ENCODE assay signal across 13 cellular contexts in the genomic region with DNA sequence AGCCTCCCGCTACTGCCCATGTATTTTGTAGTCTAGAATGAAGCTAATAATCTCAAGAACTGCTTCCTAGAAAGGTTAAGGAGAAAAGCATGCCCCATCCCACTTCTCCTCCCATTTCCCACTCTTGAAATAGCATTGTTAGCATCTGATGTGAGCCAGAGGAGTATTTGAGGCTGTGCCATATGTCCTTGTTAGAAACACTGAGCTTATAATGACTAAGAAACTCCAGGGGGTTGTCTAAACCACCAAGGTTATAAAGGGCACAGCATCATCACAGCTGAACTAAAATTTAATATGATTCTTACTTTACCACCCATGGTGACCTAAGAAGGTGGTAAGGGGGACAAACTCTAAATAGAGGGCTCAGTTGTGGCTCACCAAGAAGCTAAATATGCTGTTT. TPM values are rescaled to one million over a fixed set of nuclear protein-coding genes. Genes with fewer than 3 reads are reported as not detected.
DNase-seq lines count a peak whose midpoint lies in the region; TF ChIP-seq lines count a peak whose summit lies in the region.
"Had no signal": no experiment of that assay in that cellular context is flagged by ENCODE, and none has a peak within 500 bp of the region (broad histone marks: within the 10 kb centered on the region; RNA-seq: fewer than 3 reads in every experiment).

No MANE protein-coding gene starts in this region.

- POLR2A ChIA-PET in AG04449 (lab: Yijun Ruan, JAX) = interaction anchor here (0.6 to 1.2 kb wide), 4 partner anchors 24 to 211 kb away, joined by 3 to 4 read pairs (median 3); a partner anchor contains a TSS

- H3K4me3 ChIP-seq in AG04449 (ENCODE audit: low read depth, low read length) (no peak overlapping the region), mesenchymal stem cell (ENCODE audit: insufficient read depth in 1 of 2, low read depth in 1 of 2, low read length in 2 of 2) (no peak overlapping the region), WERI-Rb-1 (ENCODE audit: low read depth, low read length) (no peak overlapping the region)
- no peak overlapping the region for H3K4me3 ChIP-seq in effector memory CD4-positive, alpha-beta T cell (ENCODE audit: insufficient read depth, low read depth, low read length, poor library complexity, severe bottlenecking)
- H3K4me3 ChIP-seq: transverse colon had no signal

- H4K8ac ChIP-seq in mesenchymal stem cell (ENCODE audit: low read length) = no peak overlapping the region

- no peak overlapping the region for H3K4me3 Mint-ChIP-seq in type B pancreatic cell
- H3K4me3 Mint-ChIP-seq: CD4-positive, alpha-beta memory T cell; dendritic cell treated with granulocyte-macrophage colony-stimulating factor and Interleukin-4, amounts not matched to agents 40 ng/mL and 50 ng/mL, for 4 days had no signal

- H3K23ac ChIP-seq in mesenchymal stem cell (ENCODE audit: low read length in 2 of 2) = no peak overlapping the region

- peaks cover 15% of the 10 kb centered on the region for H3K4me1 Mint-ChIP-seq in type B pancreatic cell (ENCODE audit: unreplicated experiment)
- H3K4me1 Mint-ChIP-seq: CD4-positive, alpha-beta memory T cell had no signal

- CTCF ChIA-PET in AG04449 (lab: Yijun Ruan, JAX) = interaction anchor here (0.6 to 1.3 kb wide), 3 partner anchors 10 to 46 kb away, joined by 3 to 4 read pairs (median 3); no protein-coding TSS in a partner anchor

- no peak overlapping the region for H3K27ac Mint-ChIP-seq in type B pancreatic cell
- H3K27ac Mint-ChIP-seq: CD4-positive, alpha-beta memory T cell; dendritic cell treated with granulocyte-macrophage colony-stimulating factor and Interleukin-4, amounts not matched to agents 40 ng/mL and 50 ng/mL, for 4 days had no signal

- no peak overlapping the region for H2BK120ac ChIP-seq in mesenchymal stem cell (ENCODE audit: low read depth, low read length)

- H2AK5ac ChIP-seq in mesenchymal stem cell (ENCODE audit: low read length, severe bottlenecking) = no peak overlapping the region

- H3K4ac ChIP-seq in mesenchymal stem cell (ENCODE audit: low read depth in 1 of 2, low read length in 2 of 2) = no peak overlapping the region

- peak; percentile 69 for DNase-seq in AG04449 (ENCODE audit: low read depth, low spot score)
- DNase-seq in H4 (ENCODE audit: low spot score) = peak; percentile 13
- DNase-seq in amniotic epithelial cell (ENCODE audit: low read depth) = peak; percentile 58
- peak; percentile 63 for DNase-seq in mesenchymal stem cell
- DNase-seq in type B pancreatic cell (ENCODE audit: extremely low spot score, unreplicated experiment) = no peak
- DNase-seq in effector memory CD4-positive, alpha-beta T cell = no peak
- DNase-seq in WERI-Rb-1 = no peak
- no peak for DNase-seq in activated CD4-positive, CD25-positive, alpha-beta regulatory T cell treated with anti-CD3 and anti-CD28 coated beads, Interleukin-2, amount 50 U/mL, for 72 hours
- DNase-seq: CD4-positive, alpha-beta memory T cell; transverse colon had no signal

- H3K4me1 ChIP-seq in mesenchymal stem cell (ENCODE audit: control insufficient read depth, insufficient read depth, low read depth, low read length) = peaks cover 2% of the 10 kb centered on the region
- H3K4me1 ChIP-seq in effector memory CD4-positive, alpha-beta T cell (ENCODE audit: control insufficient read depth, insufficient read depth, low read length, poor library complexity, severe bottlenecking) = no peaks in the 10 kb centered on the region
- H3K4me1 ChIP-seq: transverse colon had no signal

- H2AFZ ChIP-seq in mesenchymal stem cell (ENCODE audit: low read depth, low read length) = no peak overlapping the region

- TF ChIP-seq CTCF in AG04449 (IDR thresholded peaks at IDR 0.05; ENCODE audit: insufficient read depth, low read length, missing control alignments) = no peak
- no peak for TF ChIP-seq CTCF in type B pancreatic cell (conservative IDR thresholded peaks at IDR 0.05)
- no peak for TF ChIP-seq CTCF in WERI-Rb-1 (IDR thresholded peaks at IDR 0.05; ENCODE audit: low read depth, low read length)

- H3K36me3 Mint-ChIP-seq in type B pancreatic cell = no peaks in the 10 kb centered on the region

- peaks cover 9% of the 10 kb centered on the region for H3K9me3 Mint-ChIP-seq in type B pancreatic cell

- H4K91ac ChIP-seq in mesenchymal stem cell (ENCODE audit: low read length) = no peak overlapping the region

- peak overlapping the region; percentile 65 for H3K27ac ChIP-seq in mesenchymal stem cell (ENCODE audit: low read length, poor library complexity, severe bottlenecking)
- H3K27ac ChIP-seq in effector memory CD4-positive, alpha-beta T cell (ENCODE audit: insufficient read depth, low read length, poor library complexity, severe bottlenecking) = no peak overlapping the region
- H3K27ac ChIP-seq in WERI-Rb-1 = no peak overlapping the region

- H3K9ac ChIP-seq in mesenchymal stem cell (ENCODE audit: low read length) = peak overlapping the region; percentile 72

- no peaks in the 10 kb centered on the region for H3K27me3 Mint-ChIP-seq in type B pancreatic cell
- H3K27me3 Mint-ChIP-seq: CD4-positive, alpha-beta memory T cell; dendritic cell treated with granulocyte-macrophage colony-stimulating factor and Interleukin-4, amounts not matched to agents 40 ng/mL and 50 ng/mL, for 4 days had no signal

- no peaks in the 10 kb centered on the region for H3K79me1 ChIP-seq in mesenchymal stem cell (replicated peaks; ENCODE audit: low read length, poor library complexity, severe bottlenecking)

- no peak overlapping the region for H3K4me2 ChIP-seq in mesenchymal stem cell (ENCODE audit: low read length, poor library complexity, severe bottlenecking)

- H2BK5ac ChIP-seq in mesenchymal stem cell (ENCODE audit: low read depth, low read length, poor library complexity, severe bottlenecking) = no peak overlapping the region

- H2BK12ac ChIP-seq in mesenchymal stem cell (ENCODE audit: low read length in 2 of 2) = no peak overlapping the region

- no peaks in the 10 kb centered on the region for H3K9me3 ChIP-seq in mesenchymal stem cell (ENCODE audit: control insufficient read depth, low read length)
- no peaks in the 10 kb centered on the region for H3K9me3 ChIP-seq in effector memory CD4-positive, alpha-beta T cell (ENCODE audit: control insufficient read depth, low read length)
- no peaks in the 10 kb centered on the region for H3K9me3 ChIP-seq in WERI-Rb-1 (ENCODE audit: severe bottlenecking)
- H3K9me3 ChIP-seq: transverse colon had no signal

- H3K14ac ChIP-seq in mesenchymal stem cell (ENCODE audit: low read length in 2 of 2) = no peak overlapping the region

- H3K36me3 ChIP-seq in mesenchymal stem cell (ENCODE audit: control insufficient read depth in 1 of 2, insufficient read depth in 2 of 2, low read depth in 1 of 2, low read length in 2 of 2) (no peaks in the 10 kb centered on the region), WERI-Rb-1 (no peaks in the 10 kb centered on the region)
- no peaks in the 10 kb centered on the region for H3K36me3 ChIP-seq in effector memory CD4-positive, alpha-beta T cell (ENCODE audit: control insufficient read depth, insufficient read depth, low read length)
- H3K36me3 ChIP-seq: transverse colon had no signal

- H2BK15ac ChIP-seq in mesenchymal stem cell (ENCODE audit: low read depth, poor library complexity, severe bottlenecking) = no peak overlapping the region

- H3K18ac ChIP-seq in mesenchymal stem cell (ENCODE audit: low read depth in 1 of 2, low read length in 2 of 2) = peak overlapping the region in 1 of 2 experiments; percentile 0

- H3K27me3 ChIP-seq in mesenchymal stem cell (ENCODE audit: control insufficient read depth in 1 of 2, insufficient read depth in 1 of 2, low read length in 2 of 2) = no peaks in the 10 kb centered on the region
- H3K27me3 ChIP-seq in effector memory CD4-positive, alpha-beta T cell (replicated peaks; ENCODE audit: control insufficient read depth, insufficient read depth, low read length, poor library complexity, severe bottlenecking) = no peaks in the 10 kb centered on the region
- H3K27me3 ChIP-seq in WERI-Rb-1 (ENCODE audit: insufficient read depth, low read depth, severe bottlenecking) = no peaks in the 10 kb centered on the region
- H3K27me3 ChIP-seq: transverse colon had no signal

- no CpG with 5 or more reads among the region's 1 CpG for WGBS in mesenchymal stem cell

RNA-seq across cellular contexts. Expression of a gene that starts 16.6 kb away (rescaled TPM):
- not detected in 2 replicates for total RNA-seq in H4 (2014; rRNA removed; shearing (Covaris generic))
- not detected for polyA plus RNA-seq in mesenchymal stem cell (2013, experiment 1 of 2)
- not detected for polyA plus RNA-seq in mesenchymal stem cell (2013, experiment 2 of 2)
- total RNA-seq in type B pancreatic cell (ENCODE audit: low replicate concordance) = not detected in 2 replicates
- total RNA-seq: CD4-positive, alpha-beta memory T cell; mesenteric fat pad; posterior vena cava; transverse colon had no signal
- polyA plus RNA-seq: CD4-positive, alpha-beta memory T cell had no signal

Comparison
In these comparisons a context has a peak if more than half of its experiments do, and no peak if none do; other contexts are left out.
1. DNase-seq: peak in AG04449 (single experiment), H4 (single experiment), amniotic epithelial cell (single experiment) and mesenchymal stem cell (single experiment); none in type B pancreatic cell (single experiment), effector memory CD4-positive, alpha-beta T cell (0 of 3), WERI-Rb-1 (single experiment) and activated CD4-positive, CD25-positive, alpha-beta regulatory T cell treated with anti-CD3 and anti-CD28 coated beads, Interleukin-2, amount 50 U/mL, for 72 hours (single experiment).